22 cellular contexts compared by ENCODE assay signal in the genomic region with DNA sequence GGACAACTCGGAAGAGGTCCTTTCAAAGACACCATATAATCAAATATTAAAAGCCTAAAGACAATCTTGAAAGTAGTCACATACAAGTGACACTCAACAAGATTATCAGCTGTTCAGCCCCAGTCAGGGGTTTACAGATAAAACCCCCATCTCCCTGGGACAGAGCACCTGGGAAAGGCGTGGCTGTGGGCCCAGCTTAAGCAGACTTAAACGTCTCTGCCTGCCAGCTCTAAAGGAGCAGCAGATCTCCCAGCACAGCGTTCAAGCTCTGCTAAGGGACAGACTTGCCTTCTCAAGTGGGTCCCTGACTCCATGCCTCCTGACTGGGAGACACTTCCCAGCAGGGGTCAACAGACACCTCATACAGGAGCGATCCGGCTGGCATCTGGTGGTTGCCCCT. TPM values are rescaled to one million over a fixed set of nuclear protein-coding genes. Genes with fewer than 3 reads are reported as not detected.
A peak's percentile ranks its signal among the peaks of the same experiment; 100 is the strongest.
DNase-seq lines count a peak whose midpoint lies in the region; ATAC-seq, FAIRE-seq and TF ChIP-seq lines count a peak whose summit lies in the region.
"Had no signal": no experiment of that assay in that cellular context is flagged by ENCODE, and none has a peak within 500 bp of the region (broad histone marks: within the 10 kb centered on the region; RNA-seq: fewer than 3 reads in every experiment).

No MANE protein-coding gene starts in this region.

- TF ChIP-seq RAD21 in K562 (CRISPR knock-in tag; conservative IDR thresholded peaks at IDR 0.05 in 1 of 2, IDR thresholded peaks at IDR 0.05 in 1 of 2): no peak

- H3K36me3 ChIP-seq in left ventricle myocardium inferior (no peaks in the 10 kb centered on the region), K562 (ENCODE audit: control insufficient read depth, insufficient read depth, low read length) (no peaks in the 10 kb centered on the region), neutrophil (no peaks in the 10 kb centered on the region)

- BruUV-seq in K562 (replicated peaks; lab: Mats Ljungman, UMichigan): no TSS peak

- CTCF ChIA-PET in K562 (lab: Yijun Ruan, JAX; ENCODE audit: low intra/inter-chr PET ratio): no interaction called here

- intact Hi-C loops in left ventricle myocardium inferior (cut with micrococcal nuclease) (no loop called here), Right ventricle myocardium inferior (cut with DNase I) (no loop called here), K562 (cut with micrococcal nuclease) (no loop called here)

- no peak overlapping the region for H3K9ac ChIP-seq in K562 (ENCODE audit: insufficient read depth in 1 of 2, low read depth in 2 of 2, low read length in 2 of 2)
- H3K9ac ChIP-seq: BLaER1 treated with 17β-estradiol and CSF1 and Interleukin-3, amounts not matched to agents 10 nM and 100 nM; GM23248 had no signal

- no peak overlapping the region for H2AFZ ChIP-seq in K562 (ENCODE audit: low read depth, low read length)
- H2AFZ ChIP-seq: GM23248 had no signal

- H3K79me2 ChIP-seq in K562 (ENCODE audit: control insufficient read depth, insufficient read depth, low read length): no peaks in the 10 kb centered on the region

- H4K20me1 ChIP-seq in K562 (replicated peaks; ENCODE audit: control insufficient read depth, insufficient read depth, low read length): no peaks in the 10 kb centered on the region

- no peak for TF ChIP-seq POLR2A in K562 (conservative IDR thresholded peaks at IDR 0.05)

- H3K27me3 ChIP-seq in left ventricle myocardium inferior (ENCODE audit: low read depth) (no peaks in the 10 kb centered on the region), K562 (ENCODE audit: control insufficient read depth in 2 of 2, insufficient read depth in 2 of 2, low read length in 2 of 2) (no peaks in the 10 kb centered on the region), neutrophil (no peaks in the 10 kb centered on the region)
- H3K27me3 ChIP-seq: BLaER1 treated with 17β-estradiol and CSF1 and Interleukin-3, amounts not matched to agents 10 nM and 100 nM had no signal

- FAIRE-seq in K562 (lab: Jason Lieb, UNC): no peak
- FAIRE-seq: D721Med, G401.6, GM12891, GM19239, H54, HepG2, HTR-8/SVneo had no signal

- ATAC-seq in Right ventricle myocardium inferior: no peak
- ATAC-seq in K562: no peak
- ATAC-seq: HCT116, HepG2 had no signal

- no peak for TF ChIP-seq EP300 in K562 (IDR thresholded peaks at IDR 0.05; ENCODE audit: low read length)

- H3K9me1 ChIP-seq in K562 (ENCODE audit: control insufficient read depth, insufficient read depth, low read length): no peaks in the 10 kb centered on the region

- in situ Hi-C loops in K562 (cut with MboI): no loop called here

- DNase-seq in left ventricle myocardium inferior (no peak), Right ventricle myocardium inferior (ENCODE audit: missing footprints) (no peak), NCI-H82 (lab: John Stamatoyannopoulos, UW) (peak; percentile 95), K562 (ENCODE audit: extremely low read depth in 1 of 4, low spot score in 3 of 4) (no peak), GM19240 (ENCODE audit: insufficient read length, low spot score) (no peak), NCI-H748 (lab: John Stamatoyannopoulos, UW; ENCODE audit: unreplicated experiment) (no peak), hypothalamus (lab: John Stamatoyannopoulos, UW) (no peak)
- DNase-seq: 8988T; CD8-positive, alpha-beta memory T cell; COR-L47; GM23248; HFFc6 had no signal

- TF ChIP-seq CTCF in left ventricle myocardium inferior (IDR thresholded peaks at IDR 0.05; ENCODE audit: borderline replicate concordance): no peak
- no peak for TF ChIP-seq CTCF in K562 (IDR thresholded peaks at IDR 0.05 in 2 of 3, conservative IDR thresholded peaks at IDR 0.05 in 1 of 3; ENCODE audit: insufficient read depth in 2 of 3, low read depth in 1 of 3, low read length in 3 of 3)
- no peak for TF ChIP-seq CTCF in neutrophil (IDR thresholded peaks at IDR 0.05)

- peak overlapping the region; percentile 30 for H3K27ac ChIP-seq in left ventricle myocardium inferior (replicated peaks)
- H3K27ac ChIP-seq in K562 (ENCODE audit: extremely low read depth, low read depth, low read length): no peak overlapping the region
- peak overlapping the region; percentile 38 for H3K27ac ChIP-seq in neutrophil
- H3K27ac ChIP-seq: BLaER1 treated with 17β-estradiol and CSF1 and Interleukin-3, amounts not matched to agents 10 nM and 100 nM; GM23248 had no signal

- WGBS in K562 (ENCODE audit: insufficient coverage, low coverage, missing lambda C conversion rate): 1% methylated on average over 6 of the region's 6 CpGs

- H3K4me1 ChIP-seq in left ventricle myocardium inferior: peaks cover 48% of the 10 kb centered on the region
- no peaks in the 10 kb centered on the region for H3K4me1 ChIP-seq in K562 (replicated peaks in 1 of 2; ENCODE audit: control insufficient read depth in 2 of 2, insufficient read depth in 2 of 2, low read length in 2 of 2)
- peaks cover 62 to 64% of the 10 kb centered on the region in 2 experiments for H3K4me1 ChIP-seq in neutrophil (ENCODE audit: control insufficient read depth in 1 of 2, insufficient read depth in 1 of 2, low read depth in 1 of 2, low read length in 1 of 2)
- H3K4me1 ChIP-seq: BLaER1 treated with 17β-estradiol and CSF1 and Interleukin-3, amounts not matched to agents 10 nM and 100 nM had no signal

- POLR2A ChIA-PET in K562 (lab: Yijun Ruan, JAX): no interaction called here

- H3K4me2 ChIP-seq in K562 (ENCODE audit: insufficient read depth, low read length): no peak overlapping the region
- H3K4me2 ChIP-seq: BLaER1 treated with 17β-estradiol and CSF1 and Interleukin-3, amounts not matched to agents 10 nM and 100 nM had no signal

- no peaks in the 10 kb centered on the region for H3K9me3 ChIP-seq in left ventricle myocardium inferior (replicated peaks)
- no peaks in the 10 kb centered on the region for H3K9me3 ChIP-seq in K562 (replicated peaks; ENCODE audit: control insufficient read depth, insufficient read depth, low read depth, low read length)
- H3K9me3 ChIP-seq in neutrophil: no peaks in the 10 kb centered on the region

- H3K4me3 ChIP-seq in left ventricle myocardium inferior (no peak overlapping the region), K562 (no peak overlapping the region), neutrophil (ENCODE audit: low read depth in 1 of 2, low read length in 1 of 2) (no peak overlapping the region)
- H3K4me3 ChIP-seq: BLaER1 treated with 17β-estradiol and CSF1 and Interleukin-3, amounts not matched to agents 10 nM and 100 nM; GM23248 had no signal

TF ChIP-seq in K562, 482 proteins besides CTCF, POLR2A, EP300 and RAD21:
- TF ChIP-seq HNRNPK (IDR thresholded peaks at IDR 0.05; ENCODE audit: low read depth, low read length, poor library complexity, severe bottlenecking) (no peak), CBFA2T2 (conservative IDR thresholded peaks at IDR 0.05) (0 out of 2 replicates have a peak, but pooled peaks have one; percentile 3), ZNF165 (CRISPR knock-in tag; IDR thresholded peaks at IDR 0.05; ENCODE audit: borderline replicate concordance) (no peak)
- TF ChIP-seq, protein P1, sequence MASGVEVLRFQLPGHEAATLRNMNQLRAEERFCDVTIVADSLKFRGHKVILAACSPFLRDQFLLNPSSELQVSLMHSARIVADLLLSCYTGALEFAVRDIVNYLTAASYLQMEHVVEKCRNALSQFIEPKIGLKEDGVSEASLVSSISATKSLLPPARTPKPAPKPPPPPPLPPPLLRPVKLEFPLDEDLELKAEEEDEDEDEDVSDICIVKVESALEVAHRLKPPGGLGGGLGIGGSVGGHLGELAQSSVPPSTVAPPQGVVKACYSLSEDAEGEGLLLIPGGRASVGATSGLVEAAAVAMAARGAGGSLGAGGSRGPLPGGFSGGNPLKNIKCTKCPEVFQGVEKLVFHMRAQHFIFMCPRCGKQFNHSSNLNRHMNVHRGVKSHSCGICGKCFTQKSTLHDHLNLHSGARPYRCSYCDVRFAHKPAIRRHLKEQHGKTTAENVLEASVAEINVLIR (CRISPR knock-in tag; IDR thresholded peaks at IDR 0.05): no peak
- TF ChIP-seq, protein P2, sequence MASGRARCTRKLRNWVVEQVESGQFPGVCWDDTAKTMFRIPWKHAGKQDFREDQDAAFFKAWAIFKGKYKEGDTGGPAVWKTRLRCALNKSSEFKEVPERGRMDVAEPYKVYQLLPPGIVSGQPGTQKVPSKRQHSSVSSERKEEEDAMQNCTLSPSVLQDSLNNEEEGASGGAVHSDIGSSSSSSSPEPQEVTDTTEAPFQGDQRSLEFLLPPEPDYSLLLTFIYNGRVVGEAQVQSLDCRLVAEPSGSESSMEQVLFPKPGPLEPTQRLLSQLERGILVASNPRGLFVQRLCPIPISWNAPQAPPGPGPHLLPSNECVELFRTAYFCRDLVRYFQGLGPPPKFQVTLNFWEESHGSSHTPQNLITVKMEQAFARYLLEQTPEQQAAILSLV (tag; IDR thresholded peaks at IDR 0.05): no peak
TF ChIP-seq in K562: peak in this region for 1.

RNA-seq across cellular contexts. Expression of a gene that starts 18.0 kb away (rescaled TPM):
- 41.0 TPM for total RNA-seq in left ventricle myocardium inferior
- total RNA-seq in Right ventricle myocardium inferior: 59.1 TPM
- total RNA-seq in K562 (2011; cell fraction: chromatin; rRNA removed; ENCODE audit: low replicate concordance): 10.8 and 10.9 TPM in 2 replicates
- 8.0 and 8.4 TPM in 2 replicates for total RNA-seq in K562 (2011; cell fraction: nucleolus; rRNA removed)
- 7.2 and 13.0 TPM in 2 replicates for total RNA-seq in K562 (2011; cell fraction: nucleoplasm; rRNA removed)
- total RNA-seq in K562 (2014; rRNA removed): 2.6 and 3.0 TPM in 2 replicates
- total RNA-seq in K562 (2014; rRNA removed; fragmentation: Illumina TruSeq; extraction: Trizol): 4.3 and 4.9 TPM in 2 replicates
- total RNA-seq in K562 (2015; rRNA removed; fragmentation: Illumina TruSeq; extraction: Trizol): 3.5 and 4.5 TPM in 2 replicates
- total RNA-seq in K562 (2021): 3.1 and 3.8 TPM in 2 replicates
- polyA plus RNA-seq in K562 (2011; rRNA removed): 17.6 and 32.4 TPM in 2 replicates
- 13.1 and 15.3 TPM in 2 replicates for polyA plus RNA-seq in K562 (2011; cell fraction: cytosol; rRNA removed)
- 20.1 and 29.2 TPM in 2 replicates for polyA plus RNA-seq in K562 (2011; cell fraction: nucleus; rRNA removed)
- polyA plus RNA-seq in K562 (2012): 1.00 and 1.7 TPM in 2 replicates
- 3.7 and 5.2 TPM in 2 replicates for polyA plus RNA-seq in K562 (2014; fragmentation: Illumina TruSeq; extraction: Trizol)
- 1 to 10 TPM; 1.9 to 2.1 TPM for polyA plus RNA-seq in K562 (2014; fragmentation: Nextera tagmentation; extraction: Ambion mirVana)
- 2.3 and 4.3 TPM in 2 replicates for polyA plus RNA-seq in K562 (2014; rRNA removed)
- polyA minus RNA-seq in K562 (2011; rRNA and poly(A)+ RNA removed): 24.0 and 39.4 TPM in 2 replicates
- polyA minus RNA-seq in K562 (2011; cell fraction: cytosol; rRNA and poly(A)+ RNA removed): 14.4 and 16.5 TPM in 2 replicates
- 11.7 and 16.0 TPM in 2 replicates for polyA minus RNA-seq in K562 (2011; cell fraction: nucleus; rRNA and poly(A)+ RNA removed)
